Comparison of ENCODE assay signal across 9 cellular contexts in the genomic region with DNA sequence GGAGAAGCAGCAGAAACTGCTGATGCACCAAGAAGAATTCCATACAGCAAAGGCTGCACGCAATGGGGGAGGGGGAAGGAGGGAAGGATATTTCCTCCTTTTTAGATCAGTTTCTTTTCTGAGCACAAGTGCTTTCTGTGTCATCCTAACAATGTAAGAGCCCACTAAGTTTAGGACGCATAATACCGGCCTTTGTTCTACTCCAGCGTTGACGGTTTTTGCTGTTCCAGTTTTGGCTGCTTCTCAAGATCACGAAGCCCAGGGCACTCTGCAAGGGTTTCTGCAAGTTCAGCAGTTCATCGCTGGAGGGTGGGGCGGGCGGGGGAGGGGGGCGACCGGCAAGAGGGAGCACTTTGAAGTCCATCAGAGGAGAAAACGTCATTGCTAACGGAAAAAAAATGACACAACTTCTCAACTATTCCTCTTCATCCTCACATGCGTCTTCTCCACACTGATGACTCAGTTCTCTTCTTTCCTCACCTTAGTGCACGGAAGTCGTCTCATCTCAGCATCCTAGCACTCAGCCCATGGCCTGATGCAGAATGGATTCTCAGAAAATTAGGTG. TPM values are rescaled to one million over a fixed set of nuclear protein-coding genes. Genes with fewer than 3 reads are reported as not detected.
DNase-seq lines count a peak whose midpoint lies in the region; ATAC-seq and TF ChIP-seq lines count a peak whose summit lies in the region.
"Had no signal": no experiment of that assay in that cellular context is flagged by ENCODE, and none has a peak within 500 bp of the region (broad histone marks: within the 10 kb centered on the region; RNA-seq: fewer than 3 reads in every experiment).

No MANE protein-coding gene starts in this region.

- peak overlapping the region; percentile 30; the same call in 1 of the 2 replicates for H3K27ac ChIP-seq in Panc1 (ENCODE audit: low read length)
- peak overlapping the region in 57 of 59 donors; percentile 4 to 93 (median 82) for H3K27ac ChIP-seq in dorsolateral prefrontal cortex

- intact Hi-C loops in Panc1 (cut with micrococcal nuclease; ENCODE audit: unreplicated experiment) (no loop called here), dorsolateral prefrontal cortex (cut with DNase I) (no loop called here)

- CTCF ChIA-PET in Panc1 (lab: Charles Lee), result no interaction called here

- H3K36me3 ChIP-seq in Panc1 (ENCODE audit: control insufficient read depth, insufficient read depth, low read length), result no peaks in the 10 kb centered on the region

- no peaks in the 10 kb centered on the region for H3K27me3 ChIP-seq in Panc1 (ENCODE audit: control insufficient read depth, insufficient read depth, low read length)
- no peaks in the 10 kb centered on the region for H3K27me3 ChIP-seq in dorsolateral prefrontal cortex

- no peaks in the 10 kb centered on the region for H3K4me1 ChIP-seq in Panc1 (ENCODE audit: control insufficient read depth, insufficient read depth, low read length)

- peak; percentile 88 for ATAC-seq in Panc1
- no peak for ATAC-seq in left lobe of liver

- no TSS peak for BruUV-seq in Panc1 (replicated peaks; lab: Mats Ljungman, UMichigan)

- in situ Hi-C loops in Caki2 (cut with HindIII; ENCODE audit: low pct_unique_long_range_greater_than_20kb, low sequenced_read_pairs) (no loop called here), Panc1 (cut with HindIII; ENCODE audit: low pct_unique_long_range_greater_than_20kb, low sequenced_read_pairs) (no loop called here)

- H3K4me3 ChIP-seq in Panc1 (ENCODE audit: low read depth in 2 of 2, low read length in 2 of 2) (peak overlapping the region in 1 of 2 experiments; percentile 41; a peak in 2 of 4 replicates), dorsolateral prefrontal cortex (peak overlapping the region in 43 of 59 donors; percentile 3 to 53 (median 30))

- POLR2A ChIA-PET in Panc1 (lab: Charles Lee), result no interaction called here

- no peaks in the 10 kb centered on the region for H3K9me3 ChIP-seq in Panc1 (ENCODE audit: control insufficient read depth, insufficient read depth, low read depth, low read length)

- peak; percentile 57 for DNase-seq in Caki2 (ENCODE audit: low read depth)
- DNase-seq in Panc1 (ENCODE audit: low read depth, low spot score), result peak; percentile 60
- DNase-seq in dorsolateral prefrontal cortex, result peak in 5 of 10 donors; percentile 32 to 59 (median 55)
- peak; percentile 15 for DNase-seq in non-pigmented ciliary epithelial cell (ENCODE audit: low read depth)
- DNase-seq in HT-29 (ENCODE audit: low spot score), result no peak
- no peak for DNase-seq in NCI-H2196 treated with DMSO at 0.1 percent for 48 hours (lab: John Stamatoyannopoulos, UW; ENCODE audit: unreplicated experiment)
- no peak for DNase-seq in left lobe of liver (ENCODE audit: low spot score)
- DNase-seq in GM19240 (ENCODE audit: insufficient read length, low spot score), result no peak
- DNase-seq: NCI-H2081 had no signal

- TF ChIP-seq CTCF in Panc1 (IDR thresholded peaks at IDR 0.05) (no peak), dorsolateral prefrontal cortex (IDR thresholded peaks at IDR 0.05 in 54 of 56, conservative IDR thresholded peaks at IDR 0.05 in 2 of 56; ENCODE audit: low read depth in 1 of 56, partially characterized antibody in 56 of 56) (peak in 2 of 56 donors; percentile 9 to 18)

RNA-seq across cellular contexts. Expression of a gene that starts 8.7 kb away (rescaled TPM):
- not detected in 2 replicates for total RNA-seq in Caki2 (2014; rRNA removed; shearing (Covaris generic); ENCODE audit: low replicate concordance)
- total RNA-seq in Panc1 (2021; ENCODE audit: unreplicated experiment) (0.26 TPM), dorsolateral prefrontal cortex (10 to 100 TPM in 40 of 120 experiments, 1 to 10 TPM in 80; 1.5 to 44.2 (median 8.0) TPM), left lobe of liver (0.43 TPM)
- polyA plus RNA-seq in Panc1 (2012; ENCODE audit: insufficient read length), result 0.31 TPM
- not detected in 2 replicates for total RNA-seq in HT-29 (2014; rRNA removed; shearing (Covaris generic))

Comparison
In these comparisons a context has a peak if more than half of its experiments do, and no peak if none do; other contexts are left out.
1. DNase-seq: peak in Caki2 (single experiment), Panc1 (single experiment) and non-pigmented ciliary epithelial cell (single experiment); none in HT-29 (single experiment), NCI-H2196 treated with DMSO at 0.1 percent for 48 hours (single experiment), left lobe of liver (single experiment) and GM19240 (single experiment).